In the genomic region with DNA sequence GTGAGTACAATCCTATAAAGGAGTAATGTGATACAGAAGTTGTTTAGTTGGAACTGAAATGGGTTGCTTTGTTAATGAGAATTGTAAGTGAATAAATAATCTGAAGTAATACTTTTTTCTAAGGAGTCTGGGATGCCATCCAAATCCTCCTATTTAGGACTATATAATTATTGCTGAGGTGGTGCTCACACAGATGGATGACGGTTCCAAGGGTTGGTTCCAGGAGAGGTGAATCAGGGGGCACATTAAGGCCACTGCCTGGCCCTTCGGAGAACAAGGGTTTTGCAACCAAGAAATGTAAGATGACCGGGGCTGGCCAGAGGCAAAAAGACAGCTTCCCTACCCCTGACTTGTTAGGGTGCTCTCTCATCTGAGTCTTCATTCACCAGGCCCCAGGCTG, we compare ENCODE assay signal across 12 cellular contexts.
DNase-seq lines count a peak whose midpoint lies in the region; ATAC-seq and TF ChIP-seq lines count a peak whose summit lies in the region.
"Had no signal": no experiment of that assay in that cellular context is flagged by ENCODE, and none has a peak within 500 bp of the region (broad histone marks: within the 10 kb centered on the region; RNA-seq: fewer than 3 reads in every experiment).

No MANE protein-coding gene starts in this region.

- H3K9me3 Mint-ChIP-seq in activated naive CD8-positive, alpha-beta T cell treated with anti-CD3 and anti-CD28 coated beads for 36 hours, result no peaks in the 10 kb centered on the region
- H3K9me3 Mint-ChIP-seq in activated T-helper 17 cell treated with anti-CD3 and anti-CD28 coated beads, Interleukin-2, amount 50 U/mL, for 72 hours, result no peaks in the 10 kb centered on the region

- H3K4me1 Mint-ChIP-seq in activated naive CD8-positive, alpha-beta T cell treated with anti-CD3 and anti-CD28 coated beads for 36 hours, result no peaks in the 10 kb centered on the region
- no peaks in the 10 kb centered on the region for H3K4me1 Mint-ChIP-seq in activated T-helper 17 cell treated with anti-CD3 and anti-CD28 coated beads, Interleukin-2, amount 50 U/mL, for 72 hours
- H3K4me1 Mint-ChIP-seq: activated CD4-positive, alpha-beta T cell treated with anti-CD3 and anti-CD28 coated beads for 36 hours had no signal

- TF ChIP-seq CTCF in AG04450 (IDR thresholded peaks at IDR 0.05; ENCODE audit: low read depth, low read length) (no peak), RWPE2 (IDR thresholded peaks at IDR 0.05; ENCODE audit: poor library complexity, severe bottlenecking) (no peak), lower lobe of right lung (IDR thresholded peaks at IDR 0.05) (no peak)

- CTCF ChIA-PET in AG04450 (lab: Charles Lee), result interaction anchor here (1.5 kb wide), 1 partner anchor 17 kb away, joined by 4 read pairs; no protein-coding TSS in a partner anchor

- H3K27me3 ChIP-seq in AG04450 (ENCODE audit: control insufficient read depth, insufficient read depth, low read length), result no peaks in the 10 kb centered on the region
- H3K27me3 ChIP-seq in RWPE2 (ENCODE audit: insufficient read depth, poor library complexity, severe bottlenecking), result no peaks in the 10 kb centered on the region
- no peaks in the 10 kb centered on the region for H3K27me3 ChIP-seq in lower lobe of right lung (ENCODE audit: low read depth)
- H3K27me3 ChIP-seq: BLaER1, testis had no signal

- no peak overlapping the region for H3K27ac Mint-ChIP-seq in activated naive CD8-positive, alpha-beta T cell treated with anti-CD3 and anti-CD28 coated beads for 36 hours
- no peak overlapping the region for H3K27ac Mint-ChIP-seq in activated T-helper 17 cell treated with anti-CD3 and anti-CD28 coated beads, Interleukin-2, amount 50 U/mL, for 72 hours
- H3K27ac Mint-ChIP-seq: activated CD4-positive, alpha-beta T cell treated with anti-CD3 and anti-CD28 coated beads for 36 hours had no signal

- H3K4me3 ChIP-seq in AG04450 (ENCODE audit: low read depth, low read length) (no peak overlapping the region), RWPE2 (ENCODE audit: severe bottlenecking) (no peak overlapping the region), lower lobe of right lung (no peak overlapping the region)
- H3K4me3 ChIP-seq: BLaER1, testis had no signal

- DNase-seq in AG04450 (ENCODE audit: low read depth, low spot score) (peak; percentile 33), H4 (ENCODE audit: low spot score) (peak; percentile 96), RWPE2 (ENCODE audit: low spot score) (no peak), glomerular visceral epithelial cell (ENCODE audit: extremely low spot score) (peak; percentile 58), hepatic stellate cell (ENCODE audit: low spot score) (no peak), lower lobe of right lung (no peak)
- DNase-seq in activated naive CD8-positive, alpha-beta T cell treated with anti-CD3 and anti-CD28 coated beads for 36 hours, result no peak
- DNase-seq: activated CD4-positive, alpha-beta T cell treated with anti-CD3 and anti-CD28 coated beads for 36 hours; testis had no signal

- H3K9me3 ChIP-seq in AG04450 (ENCODE audit: control insufficient read depth, insufficient read depth, low read length), result no peaks in the 10 kb centered on the region
- H3K9me3 ChIP-seq in RWPE2 (ENCODE audit: severe bottlenecking), result no peaks in the 10 kb centered on the region
- no peaks in the 10 kb centered on the region for H3K9me3 ChIP-seq in lower lobe of right lung
- H3K9me3 ChIP-seq: BLaER1, testis had no signal

- no peak overlapping the region for H3K4me3 Mint-ChIP-seq in activated naive CD8-positive, alpha-beta T cell treated with anti-CD3 and anti-CD28 coated beads for 36 hours
- no peak overlapping the region for H3K4me3 Mint-ChIP-seq in activated T-helper 17 cell treated with anti-CD3 and anti-CD28 coated beads, Interleukin-2, amount 50 U/mL, for 72 hours
- H3K4me3 Mint-ChIP-seq: activated CD4-positive, alpha-beta T cell treated with anti-CD3 and anti-CD28 coated beads for 36 hours had no signal

- peaks cover 12% of the 10 kb centered on the region for H3K27me3 Mint-ChIP-seq in activated naive CD8-positive, alpha-beta T cell treated with anti-CD3 and anti-CD28 coated beads for 36 hours
- peaks cover 19% of the 10 kb centered on the region for H3K27me3 Mint-ChIP-seq in activated T-helper 17 cell treated with anti-CD3 and anti-CD28 coated beads, Interleukin-2, amount 50 U/mL, for 72 hours

- ATAC-seq in RWPE2 (ENCODE audit: low read depth) (0 out of 3 replicates have a peak, but pooled peaks have one; percentile 19), lower lobe of right lung (no peak)
- ATAC-seq in activated T-helper 17 cell treated with anti-CD3 and anti-CD28 coated beads, Interleukin-2, amount 50 U/mL, for 72 hours (replicated peaks), result no peak
- ATAC-seq: activated CD4-positive, alpha-beta T cell treated with anti-CD3 and anti-CD28 coated beads for 36 hours had no signal

- POLR2A ChIA-PET in AG04450 (lab: Yijun Ruan, JAX), result no interaction called here

- no peaks in the 10 kb centered on the region for H3K4me1 ChIP-seq in RWPE2 (ENCODE audit: insufficient read depth, poor library complexity, severe bottlenecking)
- no peaks in the 10 kb centered on the region for H3K4me1 ChIP-seq in lower lobe of right lung
- H3K4me1 ChIP-seq: testis had no signal

- H3K36me3 Mint-ChIP-seq in activated naive CD8-positive, alpha-beta T cell treated with anti-CD3 and anti-CD28 coated beads for 36 hours, result no peaks in the 10 kb centered on the region
- no peaks in the 10 kb centered on the region for H3K36me3 Mint-ChIP-seq in activated T-helper 17 cell treated with anti-CD3 and anti-CD28 coated beads, Interleukin-2, amount 50 U/mL, for 72 hours (ENCODE audit: low read depth)

- H3K27ac ChIP-seq in AG04450 (ENCODE audit: low read depth, low read length) (no peak overlapping the region), RWPE2 (ENCODE audit: poor library complexity, severe bottlenecking) (no peak overlapping the region), lower lobe of right lung (no peak overlapping the region)
- H3K27ac ChIP-seq: BLaER1, KMS-11, testis had no signal

- intact Hi-C loops in lower lobe of right lung (cut with DNase I), result no loop called here

- H3K36me3 ChIP-seq in RWPE2 (ENCODE audit: low read depth) (no peaks in the 10 kb centered on the region), lower lobe of right lung (no peaks in the 10 kb centered on the region)
- H3K36me3 ChIP-seq: BLaER1 had no signal

Comparison
In these comparisons a context has a peak if more than half of its experiments do, and no peak if none do; other contexts are left out.
1. DNase-seq: peak in AG04450 (single experiment), H4 (single experiment) and glomerular visceral epithelial cell (single experiment); none in RWPE2 (single experiment), hepatic stellate cell (single experiment), activated naive CD8-positive, alpha-beta T cell treated with anti-CD3 and anti-CD28 coated beads for 36 hours (single experiment) and lower lobe of right lung (single experiment).